ENCODE assay signal across 23 cellular contexts in the genomic region with DNA sequence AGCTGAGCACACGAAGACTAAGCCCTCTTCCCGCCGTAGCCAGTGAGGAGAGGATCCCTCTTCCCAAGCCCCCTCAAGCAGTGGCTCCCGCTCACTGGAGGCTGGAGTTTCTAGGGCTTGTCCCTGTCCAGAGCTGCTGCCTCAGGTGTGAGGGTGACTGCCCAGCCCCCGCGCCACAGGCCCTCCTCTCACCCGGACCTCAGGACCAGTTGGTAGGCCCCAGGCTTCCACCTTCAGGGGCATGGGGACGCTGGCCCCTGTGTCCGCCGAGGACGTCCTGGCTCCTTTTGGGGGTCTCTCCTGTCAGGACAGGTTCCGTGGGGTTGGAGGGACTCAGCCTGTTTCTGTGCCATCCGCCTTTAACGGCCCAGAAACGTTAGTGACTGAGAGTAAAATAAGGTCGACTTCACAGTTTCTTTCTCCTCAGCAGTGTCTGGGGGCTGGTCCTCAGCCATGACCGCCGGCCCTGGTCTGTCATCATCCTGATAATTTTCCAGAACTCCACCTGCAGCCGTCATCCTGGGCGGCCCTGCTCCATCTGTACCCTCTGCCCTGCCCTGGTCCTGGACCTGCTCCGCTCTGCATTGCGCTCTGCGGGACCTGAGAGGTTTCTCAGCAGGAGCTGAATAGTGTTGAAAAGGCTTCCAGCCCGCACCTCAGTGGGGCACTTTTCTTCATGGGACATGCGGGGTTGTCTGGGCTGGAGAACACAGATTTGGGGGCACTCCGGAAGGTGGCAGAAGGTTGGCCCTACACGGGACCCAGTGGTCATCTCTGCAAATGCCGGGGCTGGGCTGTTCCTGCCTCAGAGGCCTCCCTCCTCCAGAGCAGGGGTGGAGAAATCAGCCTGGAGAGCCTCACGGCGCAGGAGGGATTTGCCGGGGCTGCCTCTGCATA.
"Had no signal": no experiment of that assay in that cellular context is flagged by ENCODE, and none has a peak within 500 bp of the region (broad histone marks: within the 10 kb centered on the region; RNA-seq: fewer than 3 reads in every experiment).

No MANE protein-coding gene starts in this region.

- H3K9me3 ChIP-seq: pancreas, sigmoid colon, thoracic aorta, upper lobe of left lung had no signal

- H3K4me3 Mint-ChIP-seq: activated B cell treated with CpG ODN at 0.5 μM for 24 hours; activated CD4-positive, alpha-beta memory T cell treated with anti-CD3 and anti-CD28 coated beads, Interleukin-2, amount 10 ng/mL, durations not matched to agents 7 days and 5 days; activated CD8-positive, alpha-beta memory T cell treated with anti-CD3 and anti-CD28 coated beads, Interleukin-2, amount 10 ng/mL, durations not matched to agents 7 days and 5 days; activated naive CD8-positive, alpha-beta T cell treated with anti-CD3 and anti-CD28 coated beads, Interleukin-2, amount 50 U/mL, for 24 hours; central memory CD8-positive, alpha-beta T cell; neural crest cell; stimulated activated naive B cell treated with anti-CD40 and anti-IgM and Interleukin-4, amounts not matched to agents 10 μg/mL and 1 μg/mL and 100 μg/mL, for 72 hours; T-helper 2 cell treated with Interferon-gamma antibody and Interleukin-4, amounts not matched to agents 5 μg/mL and 100 μg/mL, for 36 hours had no signal

- FAIRE-seq: endometrium, frontal cortex, keratinocyte, pancreas, TTC549 had no signal

- DNase-seq: activated B cell treated with CpG ODN at 0.5 μM for 24 hours; activated CD4-positive, alpha-beta memory T cell treated with anti-CD3 and anti-CD28 coated beads, Interleukin-2, amount 10 ng/mL, durations not matched to agents 7 days and 5 days; activated CD4-positive, alpha-beta T cell treated with anti-CD3 and anti-CD28 coated beads for 4 hours; activated CD8-positive, alpha-beta memory T cell treated with anti-CD3 and anti-CD28 coated beads, Interleukin-2, amount 10 ng/mL, durations not matched to agents 7 days and 5 days; activated naive CD4-positive, alpha-beta T cell treated with Interleukin-2 at 50 U/mL for 16 hours; activated naive CD8-positive, alpha-beta T cell treated with anti-CD3 and anti-CD28 coated beads, Interleukin-2, amount 50 U/mL, for 24 hours; anterior cingulate cortex; cortex of kidney; erythroblast; hypothalamus; sigmoid colon; stimulated activated naive B cell treated with anti-CD40 and anti-IgM and Interleukin-4, amounts not matched to agents 10 μg/mL and 1 μg/mL and 100 μg/mL, for 72 hours had no signal

- H3K27me3 ChIP-seq: pancreas, upper lobe of left lung had no signal

- ATAC-seq: activated CD8-positive, alpha-beta memory T cell treated with anti-CD3 and anti-CD28 coated beads, Interleukin-2, amount 10 ng/mL, durations not matched to agents 7 days and 5 days; activated naive CD8-positive, alpha-beta T cell treated with anti-CD3 and anti-CD28 coated beads, Interleukin-2, amount 50 U/mL, for 24 hours; left lobe of liver; pancreas; stimulated activated naive B cell treated with anti-CD40 and anti-IgM and Interleukin-4, amounts not matched to agents 10 μg/mL and 1 μg/mL and 100 μg/mL, for 72 hours had no signal

- H3K27me3 Mint-ChIP-seq: activated B cell treated with CpG ODN at 0.5 μM for 24 hours; activated CD4-positive, alpha-beta memory T cell treated with anti-CD3 and anti-CD28 coated beads, Interleukin-2, amount 10 ng/mL, durations not matched to agents 7 days and 5 days; activated CD8-positive, alpha-beta memory T cell treated with anti-CD3 and anti-CD28 coated beads, Interleukin-2, amount 10 ng/mL, durations not matched to agents 7 days and 5 days; activated naive CD8-positive, alpha-beta T cell treated with anti-CD3 and anti-CD28 coated beads, Interleukin-2, amount 50 U/mL, for 24 hours; central memory CD8-positive, alpha-beta T cell had no signal

- H3K27ac Mint-ChIP-seq: activated B cell treated with CpG ODN at 0.5 μM for 24 hours; activated CD4-positive, alpha-beta memory T cell treated with anti-CD3 and anti-CD28 coated beads, Interleukin-2, amount 10 ng/mL, durations not matched to agents 7 days and 5 days; activated CD8-positive, alpha-beta memory T cell treated with anti-CD3 and anti-CD28 coated beads, Interleukin-2, amount 10 ng/mL, durations not matched to agents 7 days and 5 days; activated naive CD8-positive, alpha-beta T cell treated with anti-CD3 and anti-CD28 coated beads, Interleukin-2, amount 50 U/mL, for 24 hours; stimulated activated naive B cell treated with anti-CD40 and anti-IgM and Interleukin-4, amounts not matched to agents 10 μg/mL and 1 μg/mL and 100 μg/mL, for 72 hours; T-helper 2 cell treated with Interferon-gamma antibody and Interleukin-4, amounts not matched to agents 5 μg/mL and 100 μg/mL, for 36 hours had no signal

- H3K9me3 Mint-ChIP-seq: activated B cell treated with CpG ODN at 0.5 μM for 24 hours; activated CD4-positive, alpha-beta memory T cell treated with anti-CD3 and anti-CD28 coated beads, Interleukin-2, amount 10 ng/mL, durations not matched to agents 7 days and 5 days; activated naive CD8-positive, alpha-beta T cell treated with anti-CD3 and anti-CD28 coated beads, Interleukin-2, amount 50 U/mL, for 24 hours; central memory CD8-positive, alpha-beta T cell; neural crest cell; stimulated activated naive B cell treated with anti-CD40 and anti-IgM and Interleukin-4, amounts not matched to agents 10 μg/mL and 1 μg/mL and 100 μg/mL, for 72 hours; T-helper 2 cell treated with Interferon-gamma antibody and Interleukin-4, amounts not matched to agents 5 μg/mL and 100 μg/mL, for 36 hours had no signal

- H3K4me3 ChIP-seq: pancreas, sigmoid colon, thoracic aorta, upper lobe of left lung had no signal

- H3K36me3 ChIP-seq: pancreas, sigmoid colon, thoracic aorta, upper lobe of left lung had no signal

- H3K36me3 Mint-ChIP-seq: activated CD8-positive, alpha-beta memory T cell treated with anti-CD3 and anti-CD28 coated beads, Interleukin-2, amount 10 ng/mL, durations not matched to agents 7 days and 5 days; stimulated activated naive B cell treated with anti-CD40 and anti-IgM and Interleukin-4, amounts not matched to agents 10 μg/mL and 1 μg/mL and 100 μg/mL, for 72 hours had no signal

- H3K4me1 ChIP-seq: pancreas had no signal

- H3K27ac ChIP-seq: pancreas, sigmoid colon, thoracic aorta, upper lobe of left lung had no signal

- H3K4me1 Mint-ChIP-seq: activated B cell treated with CpG ODN at 0.5 μM for 24 hours; activated CD4-positive, alpha-beta memory T cell treated with anti-CD3 and anti-CD28 coated beads, Interleukin-2, amount 10 ng/mL, durations not matched to agents 7 days and 5 days; activated CD8-positive, alpha-beta memory T cell treated with anti-CD3 and anti-CD28 coated beads, Interleukin-2, amount 10 ng/mL, durations not matched to agents 7 days and 5 days; activated naive CD8-positive, alpha-beta T cell treated with anti-CD3 and anti-CD28 coated beads, Interleukin-2, amount 50 U/mL, for 24 hours; central memory CD8-positive, alpha-beta T cell; neural crest cell; stimulated activated naive B cell treated with anti-CD40 and anti-IgM and Interleukin-4, amounts not matched to agents 10 μg/mL and 1 μg/mL and 100 μg/mL, for 72 hours had no signal
